Comparison of ENCODE assay signal across 1 cellular context in genomic region chrX:40496728-40497127, GRCh38.
TF ChIP-seq lines count a peak whose summit lies in the region.

No MANE protein-coding gene starts in this region.

TF ChIP-seq in H1, 55 proteins besides CTCF, POLR2A, EP300 and RAD21 (continued from another document):
- TF ChIP-seq, protein P1, sequence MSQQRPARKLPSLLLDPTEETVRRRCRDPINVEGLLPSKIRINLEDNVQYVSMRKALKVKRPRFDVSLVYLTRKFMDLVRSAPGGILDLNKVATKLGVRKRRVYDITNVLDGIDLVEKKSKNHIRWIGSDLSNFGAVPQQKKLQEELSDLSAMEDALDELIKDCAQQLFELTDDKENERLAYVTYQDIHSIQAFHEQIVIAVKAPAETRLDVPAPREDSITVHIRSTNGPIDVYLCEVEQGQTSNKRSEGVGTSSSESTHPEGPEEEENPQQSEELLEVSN (IDR thresholded peaks at IDR 0.05), result no peak
